Comparison of ENCODE assay signal across 3 cellular contexts in the genomic region with DNA sequence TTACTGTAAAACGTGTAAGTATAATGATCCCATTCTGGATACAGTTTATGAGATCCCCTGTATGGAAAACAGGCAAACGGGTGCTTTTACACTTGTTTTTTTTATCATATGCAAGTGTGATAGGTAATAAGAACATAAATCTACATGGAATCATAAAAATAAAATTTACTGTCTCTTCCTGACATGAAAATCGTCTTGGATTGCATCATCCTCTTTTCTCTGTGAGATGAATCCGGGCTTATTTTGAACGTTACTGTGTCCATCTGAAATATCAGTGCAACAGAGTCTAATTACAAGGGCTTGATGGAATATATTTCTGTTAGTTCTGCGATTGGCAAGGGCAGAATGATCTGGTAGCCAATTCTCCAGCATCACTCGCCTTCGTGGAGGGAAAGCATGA.
A peak's percentile ranks its signal among the peaks of the same experiment; 100 is the strongest.
TF ChIP-seq lines count a peak whose summit lies in the region.

No MANE protein-coding gene starts in this region.

TF ChIP-seq in GM23338, 12 proteins besides CTCF, POLR2A, EP300 and RAD21 (continues in another document):
- TF ChIP-seq CREB1 (CRISPR knock-in tag; IDR thresholded peaks at IDR 0.05; ENCODE audit: low read depth): no peak
- TF ChIP-seq, protein P1, sequence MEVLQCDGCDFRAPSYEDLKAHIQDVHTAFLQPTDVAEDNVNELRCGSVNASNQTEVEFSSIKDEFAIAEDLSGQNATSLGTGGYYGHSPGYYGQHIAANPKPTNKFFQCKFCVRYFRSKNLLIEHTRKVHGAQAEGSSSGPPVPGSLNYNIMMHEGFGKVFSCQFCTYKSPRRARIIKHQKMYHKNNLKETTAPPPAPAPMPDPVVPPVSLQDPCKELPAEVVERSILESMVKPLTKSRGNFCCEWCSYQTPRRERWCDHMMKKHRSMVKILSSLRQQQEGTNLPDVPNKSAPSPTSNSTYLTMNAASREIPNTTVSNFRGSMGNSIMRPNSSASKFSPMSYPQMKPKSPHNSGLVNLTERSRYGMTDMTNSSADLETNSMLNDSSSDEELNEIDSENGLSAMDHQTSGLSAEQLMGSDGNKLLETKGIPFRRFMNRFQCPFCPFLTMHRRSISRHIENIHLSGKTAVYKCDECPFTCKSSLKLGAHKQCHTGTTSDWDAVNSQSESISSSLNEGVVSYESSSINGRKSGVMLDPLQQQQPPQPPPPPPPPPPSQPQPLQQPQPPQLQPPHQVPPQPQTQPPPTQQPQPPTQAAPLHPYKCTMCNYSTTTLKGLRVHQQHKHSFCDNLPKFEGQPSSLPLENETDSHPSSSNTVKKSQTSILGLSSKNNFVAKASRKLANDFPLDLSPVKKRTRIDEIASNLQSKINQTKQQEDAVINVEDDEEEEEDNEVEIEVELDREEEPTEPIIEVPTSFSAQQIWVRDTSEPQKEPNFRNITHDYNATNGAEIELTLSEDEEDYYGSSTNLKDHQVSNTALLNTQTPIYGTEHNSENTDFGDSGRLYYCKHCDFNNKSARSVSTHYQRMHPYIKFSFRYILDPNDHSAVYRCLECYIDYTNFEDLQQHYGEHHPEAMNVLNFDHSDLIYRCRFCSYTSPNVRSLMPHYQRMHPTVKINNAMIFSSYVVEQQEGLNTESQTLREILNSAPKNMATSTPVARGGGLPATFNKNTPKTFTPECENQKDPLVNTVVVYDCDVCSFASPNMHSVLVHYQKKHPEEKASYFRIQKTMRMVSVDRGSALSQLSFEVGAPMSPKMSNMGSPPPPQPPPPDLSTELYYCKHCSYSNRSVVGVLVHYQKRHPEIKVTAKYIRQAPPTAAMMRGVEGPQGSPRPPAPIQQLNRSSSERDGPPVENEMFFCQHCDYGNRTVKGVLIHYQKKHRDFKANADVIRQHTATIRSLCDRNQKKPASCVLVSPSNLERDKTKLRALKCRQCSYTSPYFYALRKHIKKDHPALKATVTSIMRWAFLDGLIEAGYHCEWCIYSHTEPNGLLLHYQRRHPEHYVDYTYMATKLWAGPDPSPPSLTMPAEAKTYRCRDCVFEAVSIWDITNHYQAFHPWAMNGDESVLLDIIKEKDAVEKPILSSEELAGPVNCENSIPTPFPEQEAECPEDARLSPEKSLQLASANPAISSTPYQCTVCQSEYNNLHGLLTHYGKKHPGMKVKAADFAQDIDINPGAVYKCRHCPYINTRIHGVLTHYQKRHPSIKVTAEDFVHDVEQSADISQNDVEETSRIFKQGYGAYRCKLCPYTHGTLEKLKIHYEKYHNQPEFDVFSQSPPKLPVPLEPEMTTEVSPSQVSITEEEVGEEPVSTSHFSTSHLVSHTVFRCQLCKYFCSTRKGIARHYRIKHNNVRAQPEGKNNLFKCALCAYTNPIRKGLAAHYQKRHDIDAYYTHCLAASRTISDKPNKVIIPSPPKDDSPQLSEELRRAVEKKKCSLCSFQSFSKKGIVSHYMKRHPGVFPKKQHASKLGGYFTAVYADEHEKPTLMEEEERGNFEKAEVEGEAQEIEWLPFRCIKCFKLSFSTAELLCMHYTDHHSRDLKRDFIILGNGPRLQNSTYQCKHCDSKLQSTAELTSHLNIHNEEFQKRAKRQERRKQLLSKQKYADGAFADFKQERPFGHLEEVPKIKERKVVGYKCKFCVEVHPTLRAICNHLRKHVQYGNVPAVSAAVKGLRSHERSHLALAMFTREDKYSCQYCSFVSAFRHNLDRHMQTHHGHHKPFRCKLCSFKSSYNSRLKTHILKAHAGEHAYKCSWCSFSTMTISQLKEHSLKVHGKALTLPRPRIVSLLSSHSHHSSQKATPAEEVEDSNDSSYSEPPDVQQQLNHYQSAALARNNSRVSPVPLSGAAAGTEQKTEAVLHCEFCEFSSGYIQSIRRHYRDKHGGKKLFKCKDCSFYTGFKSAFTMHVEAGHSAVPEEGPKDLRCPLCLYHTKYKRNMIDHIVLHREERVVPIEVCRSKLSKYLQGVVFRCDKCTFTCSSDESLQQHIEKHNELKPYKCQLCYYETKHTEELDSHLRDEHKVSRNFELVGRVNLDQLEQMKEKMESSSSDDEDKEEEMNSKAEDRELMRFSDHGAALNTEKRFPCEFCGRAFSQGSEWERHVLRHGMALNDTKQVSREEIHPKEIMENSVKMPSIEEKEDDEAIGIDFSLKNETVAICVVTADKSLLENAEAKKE (CRISPR knock-in tag; IDR thresholded peaks at IDR 0.05): no peak
- no peak for TF ChIP-seq NANOG (IDR thresholded peaks at IDR 0.05; ENCODE audit: borderline replicate concordance)

TF ChIP-seq in IMR-90, 13 proteins besides CTCF, POLR2A, EP300 and RAD21:
- TF ChIP-seq ELK1 (IDR thresholded peaks at IDR 0.05; ENCODE audit: borderline replicate concordance, low read depth, low read length): no peak
- peak; percentile 38; the same call in 1 of the 2 replicates for TF ChIP-seq CEBPB (IDR thresholded peaks at IDR 0.05; ENCODE audit: low read depth, low read length)

TF ChIP-seq in K562, 482 proteins besides CTCF, POLR2A, EP300 and RAD21:
- TF ChIP-seq YBX1 (IDR thresholded peaks at IDR 0.05): no peak
- TF ChIP-seq NCOR1 (IDR thresholded peaks at IDR 0.05): no peak
- no peak for TF ChIP-seq WHSC1 (IDR thresholded peaks at IDR 0.05; ENCODE audit: low read length)
- TF ChIP-seq CEBPG (CRISPR knock-in tag; IDR thresholded peaks at IDR 0.05): no peak
- peak; percentile 71 to 79 for TF ChIP-seq CEBPG (tag; conservative IDR thresholded peaks at IDR 0.05 in 1 of 2, IDR thresholded peaks at IDR 0.05 in 1 of 2)
- no peak for TF ChIP-seq SAFB2 (IDR thresholded peaks at IDR 0.05; ENCODE audit: borderline replicate concordance, low read depth, low read length, severe bottlenecking)
- TF ChIP-seq ZNF436 (CRISPR knock-in tag; IDR thresholded peaks at IDR 0.05): no peak
- peak; percentile 60 for TF ChIP-seq CEBPB (tag; IDR thresholded peaks at IDR 0.05)
- TF ChIP-seq, protein P2, sequence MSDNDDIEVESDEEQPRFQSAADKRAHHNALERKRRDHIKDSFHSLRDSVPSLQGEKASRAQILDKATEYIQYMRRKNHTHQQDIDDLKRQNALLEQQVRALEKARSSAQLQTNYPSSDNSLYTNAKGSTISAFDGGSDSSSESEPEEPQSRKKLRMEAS (CRISPR knock-in tag; IDR thresholded peaks at IDR 0.05): no peak
- no peak for TF ChIP-seq NFYB (IDR thresholded peaks at IDR 0.05; ENCODE audit: extremely low read depth, insufficient read length)
- no peak for TF ChIP-seq ZBTB34 (CRISPR knock-in tag; IDR thresholded peaks at IDR 0.05)
- TF ChIP-seq ZFPM2 (CRISPR knock-in tag; IDR thresholded peaks at IDR 0.05): no peak
- peak; percentile 71 for TF ChIP-seq ATF3 (IDR thresholded peaks at IDR 0.05)
- TF ChIP-seq ATF3 (CRISPR knock-in tag; conservative IDR thresholded peaks at IDR 0.05): no peak
- TF ChIP-seq, protein P3, sequence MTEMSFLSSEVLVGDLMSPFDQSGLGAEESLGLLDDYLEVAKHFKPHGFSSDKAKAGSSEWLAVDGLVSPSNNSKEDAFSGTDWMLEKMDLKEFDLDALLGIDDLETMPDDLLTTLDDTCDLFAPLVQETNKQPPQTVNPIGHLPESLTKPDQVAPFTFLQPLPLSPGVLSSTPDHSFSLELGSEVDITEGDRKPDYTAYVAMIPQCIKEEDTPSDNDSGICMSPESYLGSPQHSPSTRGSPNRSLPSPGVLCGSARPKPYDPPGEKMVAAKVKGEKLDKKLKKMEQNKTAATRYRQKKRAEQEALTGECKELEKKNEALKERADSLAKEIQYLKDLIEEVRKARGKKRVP (CRISPR knock-in tag; IDR thresholded peaks at IDR 0.05): peak; percentile 40; the same call in 1 of the 2 replicates
- no peak for TF ChIP-seq TOE1 (IDR thresholded peaks at IDR 0.05; ENCODE audit: borderline replicate concordance)
- TF ChIP-seq TOE1 (CRISPR knock-in tag; IDR thresholded peaks at IDR 0.05; ENCODE audit: borderline replicate concordance, low read depth): no peak
- TF ChIP-seq NEUROD1 (IDR thresholded peaks at IDR 0.05; ENCODE audit: borderline replicate concordance, low read depth, low read length, partially characterized antibody): no peak
- TF ChIP-seq, protein P4, sequence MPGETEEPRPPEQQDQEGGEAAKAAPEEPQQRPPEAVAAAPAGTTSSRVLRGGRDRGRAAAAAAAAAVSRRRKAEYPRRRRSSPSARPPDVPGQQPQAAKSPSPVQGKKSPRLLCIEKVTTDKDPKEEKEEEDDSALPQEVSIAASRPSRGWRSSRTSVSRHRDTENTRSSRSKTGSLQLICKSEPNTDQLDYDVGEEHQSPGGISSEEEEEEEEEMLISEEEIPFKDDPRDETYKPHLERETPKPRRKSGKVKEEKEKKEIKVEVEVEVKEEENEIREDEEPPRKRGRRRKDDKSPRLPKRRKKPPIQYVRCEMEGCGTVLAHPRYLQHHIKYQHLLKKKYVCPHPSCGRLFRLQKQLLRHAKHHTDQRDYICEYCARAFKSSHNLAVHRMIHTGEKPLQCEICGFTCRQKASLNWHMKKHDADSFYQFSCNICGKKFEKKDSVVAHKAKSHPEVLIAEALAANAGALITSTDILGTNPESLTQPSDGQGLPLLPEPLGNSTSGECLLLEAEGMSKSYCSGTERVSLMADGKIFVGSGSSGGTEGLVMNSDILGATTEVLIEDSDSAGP (CRISPR knock-in tag; IDR thresholded peaks at IDR 0.05): no peak
- TF ChIP-seq ZBTB2 (IDR thresholded peaks at IDR 0.05): no peak
